ENCODE assay signal across 10 cellular contexts in the genomic region with DNA sequence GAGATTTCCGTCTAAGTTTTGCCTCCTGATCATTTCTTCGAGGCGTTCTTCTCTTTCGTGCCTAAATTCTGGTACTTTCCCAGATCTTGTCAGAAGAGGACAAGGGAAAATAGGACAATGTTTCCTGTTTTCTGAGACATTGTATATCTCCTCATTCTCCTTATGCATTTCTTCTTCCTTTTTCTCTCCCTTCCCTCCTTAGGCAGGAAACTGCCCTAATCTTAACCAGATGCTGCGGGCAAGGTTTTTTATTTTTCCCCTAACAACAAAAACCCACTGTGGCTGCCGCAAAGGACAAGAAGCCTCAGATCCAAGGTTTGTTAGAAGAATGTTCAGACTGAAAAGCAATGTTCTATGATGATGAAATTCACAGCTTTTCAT. TPM values are rescaled to one million over a fixed set of nuclear protein-coding genes. Genes with fewer than 3 reads are reported as not detected.
DNase-seq lines count a peak whose midpoint lies in the region; ATAC-seq, FAIRE-seq and TF ChIP-seq lines count a peak whose summit lies in the region.
"Had no signal": no experiment of that assay in that cellular context is flagged by ENCODE, and none has a peak within 500 bp of the region (broad histone marks: within the 10 kb centered on the region; RNA-seq: fewer than 3 reads in every experiment).

No MANE protein-coding gene starts in this region.

- WGBS in sigmoid colon, 2 donors: 39 to 80% methylated on average over 6 of the region's 6 CpGs

- TF ChIP-seq CTCF in CD4-positive, alpha-beta T cell (IDR thresholded peaks at IDR 0.05): no peak
- TF ChIP-seq CTCF in sigmoid colon (IDR thresholded peaks at IDR 0.05) (no peak), kidney (IDR thresholded peaks at IDR 0.05; ENCODE audit: borderline replicate concordance, extremely low read depth, insufficient read depth) (no peak), OCI-LY7 (conservative IDR thresholded peaks at IDR 0.05; ENCODE audit: low read length) (no peak)

- no peaks in the 10 kb centered on the region for H3K9me3 ChIP-seq in CD4-positive, alpha-beta T cell (ENCODE audit: control insufficient read depth, low read length)
- H3K9me3 ChIP-seq in sigmoid colon (no peaks in the 10 kb centered on the region), kidney (ENCODE audit: control insufficient read depth in 1 of 2, low read length in 2 of 2) (no peaks in the 10 kb centered on the region), OCI-LY7 (ENCODE audit: low read length) (no peaks in the 10 kb centered on the region)

- H4K20me1 ChIP-seq in OCI-LY7 (ENCODE audit: insufficient read depth, low read length): no peaks in the 10 kb centered on the region

- no peaks in the 10 kb centered on the region for H3K79me2 ChIP-seq in OCI-LY7 (ENCODE audit: insufficient read depth, low read depth, low read length)

- POLR2A ChIA-PET in CD4-positive, alpha-beta T cell (lab: Charles Lee): interaction anchor here (1.1 kb wide), 1 partner anchor 199 kb away, joined by 4 read pairs; a partner anchor contains a TSS
- POLR2A ChIA-PET in OCI-LY7 (lab: Charles Lee): no interaction called here

- BruUV-seq in OCI-LY7 (replicated peaks; lab: Mats Ljungman, UMichigan): no TSS peak

- H3K9me2 ChIP-seq in OCI-LY7 (ENCODE audit: insufficient read depth, low read length): no peaks in the 10 kb centered on the region

- peaks cover 7 to 36% (median 10%) of the 10 kb centered on the region in 4 donors for H3K36me3 ChIP-seq in sigmoid colon
- H3K36me3 ChIP-seq in kidney (ENCODE audit: control insufficient read depth in 1 of 2, insufficient read depth in 2 of 2, low read length in 2 of 2): peaks cover 8 to 16% of the 10 kb centered on the region in 2 donors
- peaks cover 16% of the 10 kb centered on the region for H3K36me3 ChIP-seq in OCI-LY7 (ENCODE audit: insufficient read depth, low read length)

- H3K36me3 Mint-ChIP-seq in CD4-positive, alpha-beta T cell (ENCODE audit: low read depth): peaks cover 23% of the 10 kb centered on the region

- H3K27me3 Mint-ChIP-seq in CD4-positive, alpha-beta T cell: no peaks in the 10 kb centered on the region

- FAIRE-seq in kidney (lab: Jason Lieb, UNC) (no peak), urothelium cell line (lab: Jason Lieb, UNC) (no peak)

- TF ChIP-seq EP300 in sigmoid colon (IDR thresholded peaks at IDR 0.05): no peak

- intact Hi-C loops in CD4-positive, alpha-beta T cell (cut with DNase I, micrococcal nuclease): loop anchor here in 1 of 2 experiments (10.0 kb wide), 1 partner anchor 132 kb away; no protein-coding TSS in a partner anchor
- intact Hi-C loops in sigmoid colon (cut with DNase I) (loop anchor here (10.0 kb wide), 1 partner anchor 48 kb away; no protein-coding TSS in a partner anchor), kidney (cut with DNase I) (no loop called here), OCI-LY7 (cut with micrococcal nuclease; ENCODE audit: unreplicated experiment) (no loop called here)

- H3K4me1 ChIP-seq in sigmoid colon: peaks cover 0 to 17% (median 8%) of the 10 kb centered on the region in 4 donors
- H3K4me1 ChIP-seq in kidney (ENCODE audit: control insufficient read depth in 1 of 2, insufficient read depth in 1 of 2, low read depth in 1 of 2, low read length in 2 of 2): no peaks in the 10 kb centered on the region
- no peaks in the 10 kb centered on the region for H3K4me1 ChIP-seq in OCI-LY7 (ENCODE audit: insufficient read depth, low read length, poor library complexity, severe bottlenecking)

- peaks cover 23% of the 10 kb centered on the region for H3K4me1 Mint-ChIP-seq in CD4-positive, alpha-beta T cell (ENCODE audit: low read depth)

- H3K4me3 ChIP-seq in sigmoid colon: peak overlapping the region; percentile 20 to 33 (median 30)
- peak overlapping the region in 1 of 2 donors; percentile 32 for H3K4me3 ChIP-seq in kidney (ENCODE audit: low read length in 2 of 2)
- H3K4me3 ChIP-seq in OCI-LY7 (ENCODE audit: low read depth, low read length, poor library complexity, severe bottlenecking): no peak overlapping the region

- no peak overlapping the region for H3K9ac ChIP-seq in kidney (ENCODE audit: low read length in 2 of 2)

- peak overlapping the region; percentile 2 for H3K4me3 Mint-ChIP-seq in CD4-positive, alpha-beta T cell

- no peak overlapping the region for H2AFZ ChIP-seq in OCI-LY7 (ENCODE audit: low read length)

- H3K27ac Mint-ChIP-seq in CD4-positive, alpha-beta T cell: no peak overlapping the region

- H3K4me2 ChIP-seq in OCI-LY7 (ENCODE audit: low read length): no peak overlapping the region

- TF ChIP-seq POLR2A in sigmoid colon (IDR thresholded peaks at IDR 0.05): no peak

- H3K9me3 Mint-ChIP-seq in CD4-positive, alpha-beta T cell: no peaks in the 10 kb centered on the region

- no peak overlapping the region for H3K27ac ChIP-seq in CD4-positive, alpha-beta T cell (ENCODE audit: low read depth, low read length)
- peak overlapping the region; percentile 28 to 51 (median 48) for H3K27ac ChIP-seq in sigmoid colon
- no peak overlapping the region for H3K27ac ChIP-seq in kidney (ENCODE audit: low read depth in 2 of 2, low read length in 2 of 2)
- no peak overlapping the region for H3K27ac ChIP-seq in OCI-LY7 (ENCODE audit: low read depth, low read length, poor library complexity, severe bottlenecking)

- no peaks in the 10 kb centered on the region for H3K27me3 ChIP-seq in CD4-positive, alpha-beta T cell (ENCODE audit: control insufficient read depth, insufficient read depth, low read length)
- no peaks in the 10 kb centered on the region for H3K27me3 ChIP-seq in sigmoid colon

- no peak for ATAC-seq in CD4-positive, alpha-beta T cell (ENCODE audit: poor library complexity)

- CTCF ChIA-PET in CD4-positive, alpha-beta T cell (lab: Charles Lee): no interaction called here
- CTCF ChIA-PET in OCI-LY7 (lab: Charles Lee; ENCODE audit: unreplicated experiment): no interaction called here

- no peak for DNase-seq in CD4-positive, alpha-beta T cell
- DNase-seq in RPMI7951 (ENCODE audit: low read depth) (peak; percentile 54), fibroblast of gingiva (ENCODE audit: low read depth) (peak; percentile 40), sigmoid colon (no peak), kidney (no peak), NCI-H2107 treated with DMSO at 0.1 percent for 48 hours (lab: John Stamatoyannopoulos, UW; ENCODE audit: unreplicated experiment) (no peak), urothelium cell line (ENCODE audit: low spot score) (no peak), OCI-LY7 (ENCODE audit: low spot score) (no peak)
- DNase-seq: activated T-cell treated with anti-CD3 and anti-CD28 coated beads, Interleukin-2, amount 50 U/mL, for 1 hour; NCI-H446 had no signal

RNA-seq across cellular contexts. Expression of a gene that starts 0.8 kb away (rescaled TPM):
- total RNA-seq in CD4-positive, alpha-beta T cell: 10 to 100 TPM; 11.2 to 11.8 TPM
- total RNA-seq in RPMI7951 (2014; rRNA removed; shearing (Covaris generic)): 70.5 and 75.1 TPM in 2 replicates
- 100 to 1,000 TPM in 1 of 4 donors, 10 to 100 TPM in 3; 33.5 to 114 (median 82.7) TPM for total RNA-seq in sigmoid colon
- polyA plus RNA-seq in sigmoid colon: 10 to 100 TPM in 2 of 3 donors, 1 to 10 TPM in 1; 7.6 to 66.3 (median 56.5) TPM
- total RNA-seq in kidney: 16.8 TPM
- 11.6 TPM for polyA plus RNA-seq in kidney (ENCODE audit: insufficient read depth, low read depth, low replicate concordance)
- total RNA-seq in OCI-LY7 (2014; rRNA removed; shearing (Covaris generic)): 1.6 and 1.8 TPM in 2 replicates
- total RNA-seq in OCI-LY7 (2022): 1.8 and 2.1 TPM in 2 replicates

RNA-seq across cellular contexts. Expression of a gene that starts 41.7 kb away (rescaled TPM):
- total RNA-seq in CD4-positive, alpha-beta T cell: 10 to 100 TPM; 83.1 to 83.5 TPM
- 39.2 and 40.1 TPM in 2 replicates for total RNA-seq in RPMI7951 (2014; rRNA removed; shearing (Covaris generic))
- total RNA-seq in sigmoid colon (10 to 100 TPM; 16.3 to 63.3 (median 44.6) TPM), kidney (109 TPM), OCI-LY7 (2022) (40.6 and 42.6 TPM in 2 replicates)
- polyA plus RNA-seq in sigmoid colon (100 to 1,000 TPM in 2 of 3 donors, 10 to 100 TPM in 1; 69.7 to 267 (median 264) TPM), kidney (ENCODE audit: insufficient read depth, low read depth, low replicate concordance) (5.3 TPM)
- 38.7 and 47.4 TPM in 2 replicates for total RNA-seq in OCI-LY7 (2014; rRNA removed; shearing (Covaris generic))

Comparison
In these comparisons a context has a peak if more than half of its experiments do, and no peak if none do; other contexts are left out.
1. DNase-seq: peak in RPMI7951 (single experiment) and fibroblast of gingiva (single experiment); none in CD4-positive, alpha-beta T cell (0 of 10), sigmoid colon (single experiment), kidney (single experiment), NCI-H2107 treated with DMSO at 0.1 percent for 48 hours (single experiment), urothelium cell line (single experiment) and OCI-LY7 (single experiment).
2. H3K27ac ChIP-seq: peak in sigmoid colon (4 of 4); none in CD4-positive, alpha-beta T cell (single experiment), kidney (0 of 2) and OCI-LY7 (single experiment).